In genomic region chr15:67801926-67802914, GRCh38 we compare ENCODE assay signal across 30 cellular contexts. TPM values are rescaled to one million over a fixed set of nuclear protein-coding genes. Genes with fewer than 3 reads are reported as not detected.
"Had no signal": no experiment of that assay in that cellular context is flagged by ENCODE, and none has a peak within 500 bp of the region (broad histone marks: within the 10 kb centered on the region; RNA-seq: fewer than 3 reads in every experiment).

No MANE protein-coding gene starts in this region.

- H3K27me3 ChIP-seq: adrenal gland, breast epithelium, heart right ventricle, ovary, right atrium auricular region, uterus had no signal

- H3K27ac ChIP-seq: adrenal gland, breast epithelium, heart right ventricle, left ventricle myocardium inferior, ovary, prostate gland, right atrium auricular region, tibial artery, uterus, WERI-Rb-1 had no signal

- H3K4me1 Mint-ChIP-seq: activated T-helper 17 cell treated with anti-CD3 and anti-CD28 coated beads, Interleukin-2, amount 50 U/mL, for 72 hours; T-cell had no signal

- H3K4me3 Mint-ChIP-seq: activated CD8-positive, alpha-beta T cell treated with anti-CD3 and anti-CD28 coated beads, Interleukin-2, amount 10 ng/mL, durations not matched to agents 7 days and 5 days; activated naive CD8-positive, alpha-beta T cell; activated T-cell treated with anti-CD3 and anti-CD28 coated beads, Interleukin-2, amount 50 U/mL, for 24 hours; activated T-helper 17 cell treated with anti-CD3 and anti-CD28 coated beads, Interleukin-2, amount 50 U/mL, for 72 hours; mesothelial cell of epicardium; naive thymus-derived CD8-positive, alpha-beta T cell; stimulated activated naive CD8-positive, alpha-beta T cell treated with anti-CD3 and anti-CD28 coated beads, Interleukin-15, amount 100 ng/mL, for 72 hours; T-cell; T-helper 2 cell treated with Interferon-gamma antibody and Interleukin-4, amounts not matched to agents 5 μg/mL and 100 μg/mL, for 36 hours had no signal

- DNase-seq: activated CD4-positive, alpha-beta T cell treated with anti-CD3 and anti-CD28 coated beads for 1 hour; activated CD4-positive, alpha-beta T cell treated with anti-CD3 and anti-CD28 coated beads, Interleukin-2, amount 50 U/mL, for 1 hour; activated CD8-positive, alpha-beta memory T cell treated with anti-CD3 and anti-CD28 coated beads, Interleukin-2, amount 50 U/mL, for 4 hours; activated CD8-positive, alpha-beta T cell treated with anti-CD3 and anti-CD28 coated beads, Interleukin-2, amount 10 ng/mL, durations not matched to agents 7 days and 5 days; activated naive CD4-positive, alpha-beta T cell; activated T-cell treated with anti-CD3 and anti-CD28 coated beads, Interleukin-2, amount 50 U/mL, for 24 hours; cortex of kidney; foreskin fibroblast; heart right ventricle; left ventricle myocardium inferior; mammary epithelial cell; naive thymus-derived CD8-positive, alpha-beta T cell; ovary; stimulated activated CD4-positive, alpha-beta T cell treated with anti-CD3 and anti-CD28 coated beads, Interleukin-12 subunit alpha, Interleukin-12 subunit beta, amount 100 ng/mL, for 4 hours; stimulated activated naive CD8-positive, alpha-beta T cell treated with anti-CD3 and anti-CD28 coated beads, Interleukin-15, amount 100 ng/mL, for 72 hours; T-cell; tibial artery; uterus; WERI-Rb-1 had no signal

- H3K4me1 ChIP-seq: adrenal gland, breast epithelium, prostate gland, tibial artery, uterus had no signal

- H3K27me3 Mint-ChIP-seq: activated naive CD8-positive, alpha-beta T cell; activated T-cell treated with anti-CD3 and anti-CD28 coated beads, Interleukin-2, amount 50 U/mL, for 24 hours; activated T-helper 17 cell treated with anti-CD3 and anti-CD28 coated beads, Interleukin-2, amount 50 U/mL, for 72 hours; naive thymus-derived CD8-positive, alpha-beta T cell; stimulated activated naive CD8-positive, alpha-beta T cell treated with anti-CD3 and anti-CD28 coated beads, Interleukin-15, amount 100 ng/mL, for 72 hours; T-cell had no signal

- H3K9me3 ChIP-seq: adrenal gland, breast epithelium, heart right ventricle, left ventricle myocardium inferior, ovary, prostate gland, right atrium auricular region, tibial artery, uterus had no signal

- H3K9me3 Mint-ChIP-seq: activated T-cell treated with anti-CD3 and anti-CD28 coated beads, Interleukin-2, amount 50 U/mL, for 24 hours; activated T-helper 17 cell treated with anti-CD3 and anti-CD28 coated beads, Interleukin-2, amount 50 U/mL, for 72 hours; mesothelial cell of epicardium; naive thymus-derived CD8-positive, alpha-beta T cell; stimulated activated naive CD8-positive, alpha-beta T cell treated with anti-CD3 and anti-CD28 coated beads, Interleukin-15, amount 100 ng/mL, for 72 hours; T-cell; T-helper 2 cell treated with Interferon-gamma antibody and Interleukin-4, amounts not matched to agents 5 μg/mL and 100 μg/mL, for 36 hours had no signal

- H3K36me3 ChIP-seq: adrenal gland, breast epithelium, ovary, right atrium auricular region, uterus, WERI-Rb-1 had no signal

- ATAC-seq: activated CD8-positive, alpha-beta T cell treated with anti-CD3 and anti-CD28 coated beads, Interleukin-2, amount 10 ng/mL, durations not matched to agents 7 days and 5 days; activated T-helper 17 cell treated with anti-CD3 and anti-CD28 coated beads, Interleukin-2, amount 50 U/mL, for 72 hours; naive thymus-derived CD8-positive, alpha-beta T cell; stimulated activated naive CD8-positive, alpha-beta T cell treated with anti-CD3 and anti-CD28 coated beads, Interleukin-15, amount 100 ng/mL, for 72 hours; T-cell had no signal

- H3K36me3 Mint-ChIP-seq: mesothelial cell of epicardium had no signal

- H3K4me3 ChIP-seq: adrenal gland, breast epithelium, heart right ventricle, left ventricle myocardium inferior, ovary, prostate gland, right atrium auricular region, tibial artery, uterus had no signal

- H3K27ac Mint-ChIP-seq: activated CD8-positive, alpha-beta T cell treated with anti-CD3 and anti-CD28 coated beads, Interleukin-2, amount 10 ng/mL, durations not matched to agents 7 days and 5 days; activated naive CD8-positive, alpha-beta T cell; activated T-cell treated with anti-CD3 and anti-CD28 coated beads, Interleukin-2, amount 50 U/mL, for 24 hours; activated T-helper 17 cell treated with anti-CD3 and anti-CD28 coated beads, Interleukin-2, amount 50 U/mL, for 72 hours; mesothelial cell of epicardium; T-cell; T-helper 2 cell treated with Interferon-gamma antibody and Interleukin-4, amounts not matched to agents 5 μg/mL and 100 μg/mL, for 36 hours had no signal

RNA-seq across cellular contexts. Expression of gene SKOR1, which starts 23.1 kb away (rescaled TPM):
- total RNA-seq: epithelial cell of proximal tubule, kidney epithelial cell had no signal

RNA-seq across cellular contexts. Expression of gene RNU6-1, which starts 37.6 kb away (rescaled TPM):
- total RNA-seq: activated CD8-positive, alpha-beta T cell treated with anti-CD3 and anti-CD28 coated beads, Interleukin-2, amount 10 ng/mL, durations not matched to agents 7 days and 5 days; activated T-helper 17 cell treated with anti-CD3 and anti-CD28 coated beads, Interleukin-2, amount 50 U/mL, for 72 hours; adrenal gland; breast epithelium; epithelial cell of proximal tubule; fibroblast of lung; heart right ventricle; kidney epithelial cell; left ventricle myocardium inferior; mammary epithelial cell; mesothelial cell of epicardium; naive thymus-derived CD8-positive, alpha-beta T cell; ovary; prostate gland; right atrium auricular region; T-cell; uterus had no signal
